In genomic region chr15:100168787-100169186, GRCh38 we compare ENCODE assay signal across 14 cellular contexts.
DNase-seq lines count a peak whose midpoint lies in the region; ATAC-seq and TF ChIP-seq lines count a peak whose summit lies in the region.
"Had no signal": no experiment of that assay in that cellular context is flagged by ENCODE, and none has a peak within 500 bp of the region (broad histone marks: within the 10 kb centered on the region; RNA-seq: fewer than 3 reads in every experiment).

No MANE protein-coding gene starts in this region.

- TF ChIP-seq CTCF in endodermal cell (conservative IDR thresholded peaks at IDR 0.05) (no peak), type B pancreatic cell (conservative IDR thresholded peaks at IDR 0.05) (no peak)

- H3K4me1 Mint-ChIP-seq in endodermal cell (no peaks in the 10 kb centered on the region), type B pancreatic cell (ENCODE audit: unreplicated experiment) (no peaks in the 10 kb centered on the region)

- H3K9ac ChIP-seq in BLaER1 treated with 17β-estradiol and CSF1 and Interleukin-3, amounts not matched to agents 10 nM and 100 nM = no peak overlapping the region
- no peak overlapping the region for H3K9ac ChIP-seq in endodermal cell (ENCODE audit: extremely low read depth, low read length, poor library complexity, severe bottlenecking)

- no peaks in the 10 kb centered on the region for H3K27me3 Mint-ChIP-seq in endodermal cell (ENCODE audit: insufficient read depth)
- H3K27me3 Mint-ChIP-seq in type B pancreatic cell = no peaks in the 10 kb centered on the region
- H3K27me3 Mint-ChIP-seq: CD4-positive, alpha-beta memory T cell had no signal

- no peaks in the 10 kb centered on the region for H3K27me3 ChIP-seq in BLaER1 treated with 17β-estradiol and CSF1 and Interleukin-3, amounts not matched to agents 10 nM and 100 nM
- H3K27me3 ChIP-seq in endodermal cell (ENCODE audit: control insufficient read depth, insufficient read depth, low read length, poor library complexity, severe bottlenecking) = no peaks in the 10 kb centered on the region

- ATAC-seq in left lobe of liver (no peak), GM18520 (IDR thresholded peaks at IDR 0.05; ENCODE audit: unreplicated experiment) (no peak)
- ATAC-seq: GM12878 had no signal

- no peaks in the 10 kb centered on the region for H3K36me3 Mint-ChIP-seq in endodermal cell (ENCODE audit: low read depth)
- no peaks in the 10 kb centered on the region for H3K36me3 Mint-ChIP-seq in type B pancreatic cell

- no peaks in the 10 kb centered on the region; a peak in 3 of 22 replicates for H3K36me3 ChIP-seq in BLaER1 treated with 17β-estradiol and CSF1 and Interleukin-3, amounts not matched to agents 10 nM and 100 nM
- no peaks in the 10 kb centered on the region for H3K36me3 ChIP-seq in endodermal cell (ENCODE audit: control insufficient read depth, insufficient read depth, low read length)

- no peak overlapping the region for H3K27ac ChIP-seq in BLaER1 treated with 17β-estradiol and CSF1 and Interleukin-3, amounts not matched to agents 10 nM and 100 nM
- no peak overlapping the region for H3K27ac ChIP-seq in endodermal cell (ENCODE audit: low read depth, low read length)
- H3K27ac ChIP-seq: C4-2B had no signal

- H3K4me1 ChIP-seq in BLaER1 treated with 17β-estradiol and CSF1 and Interleukin-3, amounts not matched to agents 10 nM and 100 nM = peaks cover 0 to 18% (median 13%) of the 10 kb centered on the region in 10 experiments; a peak in 13 of 20 replicates
- no peaks in the 10 kb centered on the region for H3K4me1 ChIP-seq in endodermal cell (ENCODE audit: control insufficient read depth, insufficient read depth, low read length)

- H3K9me3 Mint-ChIP-seq in endodermal cell (no peaks in the 10 kb centered on the region), type B pancreatic cell (no peaks in the 10 kb centered on the region)
- H3K9me3 Mint-ChIP-seq: H9 had no signal

- H3K4me3 ChIP-seq in BLaER1 treated with 17β-estradiol and CSF1 and Interleukin-3, amounts not matched to agents 10 nM and 100 nM = no peak overlapping the region
- H3K4me3 ChIP-seq in endodermal cell (ENCODE audit: low read length) = no peak overlapping the region
- H3K4me3 ChIP-seq: GM12878 had no signal

- H3K4me3 Mint-ChIP-seq in endodermal cell = no peak overlapping the region
- H3K4me3 Mint-ChIP-seq in type B pancreatic cell = no peak overlapping the region
- H3K4me3 Mint-ChIP-seq: CD4-positive, alpha-beta memory T cell; H9 had no signal

- H3K27ac Mint-ChIP-seq in endodermal cell (no peak overlapping the region), type B pancreatic cell (no peak overlapping the region)
- H3K27ac Mint-ChIP-seq: H9 had no signal

- peaks cover 29 to 35% (median 32%) of the 10 kb centered on the region in 11 experiments for H3K9me3 ChIP-seq in BLaER1 treated with 17β-estradiol and CSF1 and Interleukin-3, amounts not matched to agents 10 nM and 100 nM (replicated peaks in 1 of 11)
- peaks cover 14% of the 10 kb centered on the region for H3K9me3 ChIP-seq in endodermal cell (ENCODE audit: control insufficient read depth, low read length)

- WGBS in endodermal cell (ENCODE audit: insufficient coverage in 1 of 2, insufficient read length in 1 of 2), 2 experiments = 93 to 95% methylated on average over 9 to 11 of the region's 11 CpGs

- H3K4me2 ChIP-seq in BLaER1 treated with 17β-estradiol and CSF1 and Interleukin-3, amounts not matched to agents 10 nM and 100 nM = peak overlapping the region in 8 of 11 experiments; percentile 20 to 69 (median 46); a peak in 15 of 22 replicates

- no peaks in the 10 kb centered on the region for H4K20me1 ChIP-seq in BLaER1 treated with 17β-estradiol and CSF1 and Interleukin-3, amounts not matched to agents 10 nM and 100 nM

- peak; percentile 13 for DNase-seq in endodermal cell
- DNase-seq in left lobe of liver (ENCODE audit: low spot score) = peak; percentile 33
- peak; percentile 47 for DNase-seq in type B pancreatic cell (ENCODE audit: extremely low spot score, unreplicated experiment)
- no peak for DNase-seq in NK-92 (lab: John Stamatoyannopoulos, UW; ENCODE audit: unreplicated experiment)
- DNase-seq in stimulated activated CD4-positive, alpha-beta T cell treated with anti-CD3 and anti-CD28 coated beads, Interleukin-15, amount 100 ng/mL, for 24 hours = no peak
- DNase-seq: ACHN; CD4-positive, alpha-beta memory T cell; DMS79; GOT3; H9 had no signal

Comparison
In these comparisons a context has a peak if more than half of its experiments do, and no peak if none do; other contexts are left out.
1. DNase-seq: peak in endodermal cell (single experiment), left lobe of liver (single experiment) and type B pancreatic cell (single experiment); none in NK-92 (single experiment) and stimulated activated CD4-positive, alpha-beta T cell treated with anti-CD3 and anti-CD28 coated beads, Interleukin-15, amount 100 ng/mL, for 24 hours (single experiment).